In genomic region chr20:47596003-47596571, GRCh38 we compare ENCODE assay signal across 1 cellular context.
TF ChIP-seq lines count a peak whose summit lies in the region.

No MANE protein-coding gene starts in this region.

TF ChIP-seq in HepG2, 621 proteins besides CTCF, POLR2A, EP300 and RAD21 (continued from another document):
- TF ChIP-seq ATF6 (CRISPR knock-in tag; conservative IDR thresholded peaks at IDR 0.05): 0 out of 2 replicates have a peak, but pooled peaks have one; percentile 3
- TF ChIP-seq RAD51 (IDR thresholded peaks at IDR 0.05; ENCODE audit: borderline replicate concordance): no peak
- peak; percentile 33 for TF ChIP-seq SAP130 (CRISPR knock-in tag; IDR thresholded peaks at IDR 0.05; ENCODE audit: low read depth)
- no peak for TF ChIP-seq ZNF576 (CRISPR knock-in tag; IDR thresholded peaks at IDR 0.05)
- TF ChIP-seq CERS6 (CRISPR knock-in tag; IDR thresholded peaks at IDR 0.05): no peak
- TF ChIP-seq ZNF101 (CRISPR knock-in tag; IDR thresholded peaks at IDR 0.05; ENCODE audit: borderline replicate concordance, low read depth): no peak
- no peak for TF ChIP-seq SRY (CRISPR knock-in tag; IDR thresholded peaks at IDR 0.05)
TF ChIP-seq in HepG2: peak in this region for 28.
